ENCODE assay signal across 15 cellular contexts in the genomic region with DNA sequence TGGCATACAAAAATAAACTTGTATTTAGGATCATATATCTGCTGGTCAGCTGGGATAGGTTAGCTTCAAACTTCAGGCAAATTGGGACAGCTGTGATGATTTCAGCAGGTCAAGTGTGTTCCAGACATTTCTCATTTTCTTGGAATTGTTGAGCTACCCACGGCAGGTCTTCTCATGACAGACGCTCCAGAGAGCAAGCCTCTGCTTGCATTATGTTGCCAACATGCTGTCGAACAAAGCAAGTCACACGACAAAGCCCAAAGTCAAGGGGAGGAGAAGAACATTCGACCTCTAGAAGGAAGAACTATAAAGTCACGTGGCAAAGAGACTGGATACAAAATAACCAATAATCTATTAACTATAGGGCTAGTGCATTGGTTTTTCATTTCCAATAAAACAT.
DNase-seq lines count a peak whose midpoint lies in the region; ATAC-seq, FAIRE-seq and TF ChIP-seq lines count a peak whose summit lies in the region.
"Had no signal": no experiment of that assay in that cellular context is flagged by ENCODE, and none has a peak within 500 bp of the region (broad histone marks: within the 10 kb centered on the region; RNA-seq: fewer than 3 reads in every experiment).

No MANE protein-coding gene starts in this region.

- WGBS in stomach, 5 donors = 41 to 60% (median 43%) methylated on average over 5 to 6 of the region's 6 CpGs

- H3K4me2 ChIP-seq in KMS-11 = peak overlapping the region; percentile 63

- TF ChIP-seq CTCF in KMS-11 (conservative IDR thresholded peaks at IDR 0.05; ENCODE audit: low read depth, low read length) = no peak
- no peak for TF ChIP-seq CTCF in bronchial epithelial cell (IDR thresholded peaks at IDR 0.05; ENCODE audit: insufficient read depth, low read length, severe bottlenecking)
- no peak for TF ChIP-seq CTCF in foreskin keratinocyte (conservative IDR thresholded peaks at IDR 0.05)
- TF ChIP-seq CTCF in stomach (IDR thresholded peaks at IDR 0.05) = no peak

- no peak for FAIRE-seq in bronchial epithelial cell (lab: Jason Lieb, UNC)
- FAIRE-seq: A204.1, GM12892, H1 had no signal

- DNase-seq in bronchial epithelial cell (ENCODE audit: low read depth) (peak; percentile 67), foreskin keratinocyte (peak; percentile 40 to 75), stomach (no peak), superior temporal gyrus (ENCODE audit: extremely low spot score) (no peak), NCI-H345 treated with DMSO at 0.1 percent for 48 hours (lab: John Stamatoyannopoulos, UW; ENCODE audit: unreplicated experiment) (no peak)
- DNase-seq: CD4-positive, alpha-beta memory T cell; DND-41; GDM1 had no signal

- H3K27me3 ChIP-seq in KMS-11 (ENCODE audit: insufficient read depth, low read depth) (no peaks in the 10 kb centered on the region), bronchial epithelial cell (ENCODE audit: control insufficient read depth, insufficient read depth, low read length) (no peaks in the 10 kb centered on the region), foreskin keratinocyte (no peaks in the 10 kb centered on the region), stomach (no peaks in the 10 kb centered on the region)

- H3K27ac ChIP-seq in KMS-11 (no peak overlapping the region; the same call in 1 of the 2 replicates), foreskin keratinocyte (no peak overlapping the region), stomach (peak overlapping the region in 3 of 5 donors; percentile 46 to 68 (median 49))
- H3K27ac ChIP-seq: C4-2B had no signal

- peak overlapping the region; percentile 53; the same call in 1 of the 2 replicates for H2AFZ ChIP-seq in KMS-11 (ENCODE audit: low read depth)

- H3K79me2 ChIP-seq in KMS-11 (ENCODE audit: insufficient read depth, low read depth) = no peaks in the 10 kb centered on the region

- no peak for TF ChIP-seq EP300 in stomach (IDR thresholded peaks at IDR 0.05)

- no peak overlapping the region for H3K4me3 ChIP-seq in KMS-11 (IDR thresholded peaks at IDR 0.05; ENCODE audit: insufficient read depth, low read depth, low read length)
- H3K4me3 ChIP-seq in bronchial epithelial cell (ENCODE audit: low read depth, low read length) = no peak overlapping the region
- H3K4me3 ChIP-seq in stomach = no peak overlapping the region
- H3K4me3 ChIP-seq: HAP-1 had no signal

- no peaks in the 10 kb centered on the region for H3K9me3 ChIP-seq in stomach
- H3K9me3 ChIP-seq: HAP-1 had no signal

- no peaks in the 10 kb centered on the region for H3K36me3 ChIP-seq in KMS-11 (ENCODE audit: insufficient read depth)
- no peaks in the 10 kb centered on the region for H3K36me3 ChIP-seq in bronchial epithelial cell (ENCODE audit: control insufficient read depth, insufficient read depth, low read length)
- no peaks in the 10 kb centered on the region for H3K36me3 ChIP-seq in stomach
- H3K36me3 ChIP-seq: HAP-1 had no signal

- no peak for TF ChIP-seq POLR2A in stomach (IDR thresholded peaks at IDR 0.05)

- H3K4me1 ChIP-seq in KMS-11 (ENCODE audit: low read depth, poor library complexity, severe bottlenecking) (peaks cover 23% of the 10 kb centered on the region), foreskin keratinocyte (no peaks in the 10 kb centered on the region), stomach (peaks cover 12 to 29% (median 17%) of the 10 kb centered on the region in 4 donors)

- H4K20me1 ChIP-seq in KMS-11 (ENCODE audit: insufficient read depth) = no peaks in the 10 kb centered on the region

- H3K9ac ChIP-seq in KMS-11 = no peak overlapping the region

- ATAC-seq in foreskin keratinocyte (peak; percentile 32), GM19467 (IDR thresholded peaks at IDR 0.05; ENCODE audit: unreplicated experiment) (no peak)

- intact Hi-C loops in stomach (cut with DNase I; ENCODE audit: low total_unique reads) = no loop called here

Comparison
In these comparisons a context has a peak if more than half of its experiments do, and no peak if none do; other contexts are left out.
1. H3K27ac ChIP-seq: peak in stomach (3 of 5); none in KMS-11 (single experiment) and foreskin keratinocyte (single experiment).
2. DNase-seq: peak in bronchial epithelial cell (single experiment) and foreskin keratinocyte (2 of 2); none in stomach (single experiment), superior temporal gyrus (single experiment) and NCI-H345 treated with DMSO at 0.1 percent for 48 hours (single experiment).